34 cellular contexts compared by ENCODE assay signal in the genomic region with DNA sequence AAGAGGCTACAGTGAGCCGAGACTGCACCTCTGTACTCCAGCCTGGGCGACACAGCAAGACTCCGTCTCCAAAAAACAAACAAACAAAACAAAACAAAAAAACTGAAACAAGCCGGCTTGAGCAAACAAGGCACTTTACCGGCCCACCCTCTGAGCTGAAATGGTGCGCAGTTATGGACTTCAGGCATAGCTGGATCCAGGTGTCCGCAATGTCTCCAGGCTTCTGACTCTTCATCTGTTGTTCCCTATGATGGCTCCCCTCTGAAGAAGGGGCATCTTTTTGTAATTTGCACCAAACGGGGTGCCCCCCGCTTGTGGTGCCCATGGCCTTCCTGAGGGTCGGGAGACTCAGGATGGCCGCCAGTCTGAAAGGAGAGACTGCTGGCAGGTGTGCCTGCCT. TPM values are rescaled to one million over a fixed set of nuclear protein-coding genes. Genes with fewer than 3 reads are reported as not detected.
"Had no signal": no experiment of that assay in that cellular context is flagged by ENCODE, and none has a peak within 500 bp of the region (broad histone marks: within the 10 kb centered on the region; RNA-seq: fewer than 3 reads in every experiment).

No MANE protein-coding gene starts in this region.

- H3K36me3 Mint-ChIP-seq: activated naive CD4-positive, alpha-beta T cell treated with anti-CD3 and anti-CD28 coated beads, Interleukin-2, amount 50 U/mL, for 24 hours; immature natural killer cell; type B pancreatic cell had no signal

- H3K4me1 ChIP-seq: lower lobe of right lung had no signal

- H3K4me1 Mint-ChIP-seq: activated CD4-positive, alpha-beta memory T cell treated with anti-CD3 and anti-CD28 coated beads, Interleukin-2, amount 10 ng/mL, durations not matched to agents 7 days and 5 days; activated CD4-positive, alpha-beta T cell treated with anti-CD3 and anti-CD28 coated beads, Interleukin-2, amount 10 ng/mL, durations not matched to agents 24 days and 14 days; activated naive CD4-positive, alpha-beta T cell treated with anti-CD3 and anti-CD28 coated beads, Interleukin-2, amount 50 U/mL, for 24 hours; activated naive CD8-positive, alpha-beta T cell treated with anti-CD3 and anti-CD28 coated beads, Interleukin-2, amount 50 U/mL, for 24 hours; immature natural killer cell had no signal

- H3K9me3 ChIP-seq: gastroesophageal sphincter, heart left ventricle, lower lobe of right lung, uterus had no signal

- FAIRE-seq: endothelial cell of umbilical vein, kidney, TTC549 had no signal

- H3K27ac ChIP-seq: gastroesophageal sphincter, heart left ventricle, lower lobe of right lung, uterus, VCaP had no signal

- ATAC-seq: activated CD4-positive, CD25-positive, alpha-beta regulatory T cell treated with anti-CD3 and anti-CD28 coated beads, Interleukin-2, amount 50 U/mL, for 24 hours; activated naive CD8-positive, alpha-beta T cell treated with anti-CD3 and anti-CD28 coated beads, Interleukin-2, amount 50 U/mL, for 24 hours; gastroesophageal sphincter; left lobe of liver; lower lobe of right lung; right cardiac atrium had no signal

- H3K4me3 Mint-ChIP-seq: activated CD4-positive, alpha-beta memory T cell treated with anti-CD3 and anti-CD28 coated beads, Interleukin-2, amount 10 ng/mL, durations not matched to agents 7 days and 5 days; activated CD4-positive, alpha-beta T cell treated with anti-CD3 and anti-CD28 coated beads, Interleukin-2, amount 10 ng/mL, durations not matched to agents 24 days and 14 days; activated naive CD4-positive, alpha-beta T cell treated with anti-CD3 and anti-CD28 coated beads, Interleukin-2, amount 50 U/mL, for 24 hours; activated naive CD8-positive, alpha-beta T cell treated with anti-CD3 and anti-CD28 coated beads, Interleukin-2, amount 50 U/mL, for 24 hours; activated T-cell treated with anti-CD3 and anti-CD28 coated beads, Interleukin-2, amount 50 U/mL, for 24 hours; immature natural killer cell; stimulated activated naive CD8-positive, alpha-beta T cell treated with anti-CD3 and anti-CD28 coated beads, Interleukin-15, amount 100 ng/mL, for 72 hours; T-helper 1 cell treated with Interleukin-12 subunit alpha and Interleukin-12 subunit beta and Interleukin-4 antibody, amounts not matched to agents 30 μg/mL and 1 μg/mL, for 36 hours had no signal

- H3K27me3 Mint-ChIP-seq: activated CD4-positive, alpha-beta memory T cell treated with anti-CD3 and anti-CD28 coated beads, Interleukin-2, amount 10 ng/mL, durations not matched to agents 7 days and 5 days; activated CD4-positive, alpha-beta T cell treated with anti-CD3 and anti-CD28 coated beads, Interleukin-2, amount 10 ng/mL, durations not matched to agents 24 days and 14 days had no signal

- H3K36me3 ChIP-seq: gastroesophageal sphincter, heart left ventricle, lower lobe of right lung, uterus had no signal

- H3K9me3 Mint-ChIP-seq: activated naive CD4-positive, alpha-beta T cell treated with anti-CD3 and anti-CD28 coated beads, Interleukin-2, amount 50 U/mL, for 24 hours; activated naive CD8-positive, alpha-beta T cell treated with anti-CD3 and anti-CD28 coated beads, Interleukin-2, amount 50 U/mL, for 24 hours; activated T-cell treated with anti-CD3 and anti-CD28 coated beads, Interleukin-2, amount 50 U/mL, for 24 hours; immature natural killer cell; stimulated activated naive CD8-positive, alpha-beta T cell treated with anti-CD3 and anti-CD28 coated beads, Interleukin-15, amount 100 ng/mL, for 72 hours; T-helper 1 cell treated with Interleukin-12 subunit alpha and Interleukin-12 subunit beta and Interleukin-4 antibody, amounts not matched to agents 30 μg/mL and 1 μg/mL, for 36 hours; type B pancreatic cell had no signal

- H3K27ac Mint-ChIP-seq: activated CD4-positive, alpha-beta memory T cell treated with anti-CD3 and anti-CD28 coated beads, Interleukin-2, amount 10 ng/mL, durations not matched to agents 7 days and 5 days; activated CD4-positive, alpha-beta T cell treated with anti-CD3 and anti-CD28 coated beads, Interleukin-2, amount 10 ng/mL, durations not matched to agents 24 days and 14 days; activated naive CD8-positive, alpha-beta T cell treated with anti-CD3 and anti-CD28 coated beads, Interleukin-2, amount 50 U/mL, for 24 hours; activated T-cell treated with anti-CD3 and anti-CD28 coated beads, Interleukin-2, amount 50 U/mL, for 24 hours; immature natural killer cell; nephron progenitor cell; T-helper 1 cell treated with Interleukin-12 subunit alpha and Interleukin-12 subunit beta and Interleukin-4 antibody, amounts not matched to agents 30 μg/mL and 1 μg/mL, for 36 hours had no signal

- DNase-seq: activated CD4-positive, alpha-beta memory T cell treated with anti-CD3 and anti-CD28 coated beads, Interleukin-2, amount 10 ng/mL, durations not matched to agents 7 days and 5 days; activated CD4-positive, alpha-beta T cell treated with anti-CD3 and anti-CD28 coated beads, Interleukin-2, amount 10 ng/mL, durations not matched to agents 24 days and 14 days; activated CD8-positive, alpha-beta memory T cell treated with anti-CD3 and anti-CD28 coated beads, Interleukin-2, amount 50 U/mL, for 48 hours; activated naive CD8-positive, alpha-beta T cell treated with anti-CD3 and anti-CD28 coated beads, Interleukin-2, amount 50 U/mL, for 24 hours; activated T-cell treated with anti-CD3 and anti-CD28 coated beads, Interleukin-2, amount 50 U/mL, for 24 hours; amygdala; central memory CD4-positive, alpha-beta T cell; hypothalamus; immature natural killer cell; mesendoderm; nephron progenitor cell; occipital lobe; stimulated activated CD4-positive, alpha-beta T cell treated with anti-CD3 and anti-CD28 coated beads, Interleukin-2, amount 100 ng/mL, for 48 hours; stimulated activated naive CD8-positive, alpha-beta T cell treated with anti-CD3 and anti-CD28 coated beads, Interleukin-15, amount 100 ng/mL, for 72 hours; substantia nigra; SW 1271; T-helper 9 cell had no signal

RNA-seq across cellular contexts. Expression of gene C2CD4C, which starts 6.2 kb away (rescaled TPM):
- total RNA-seq: fibroblast of villous mesenchyme, mononuclear cell had no signal
- polyA plus RNA-seq: fibroblast of lung, immature natural killer cell had no signal

RNA-seq across cellular contexts. Expression of gene SHC2, which starts 58.0 kb away (rescaled TPM):
- total RNA-seq: activated CD4-positive, alpha-beta memory T cell treated with anti-CD3 and anti-CD28 coated beads, Interleukin-2, amount 10 ng/mL, durations not matched to agents 7 days and 5 days; activated CD4-positive, alpha-beta T cell treated with anti-CD3 and anti-CD28 coated beads, Interleukin-2, amount 10 ng/mL, durations not matched to agents 24 days and 14 days had no signal
- polyA plus RNA-seq: immature natural killer cell had no signal
